In the genomic region with DNA sequence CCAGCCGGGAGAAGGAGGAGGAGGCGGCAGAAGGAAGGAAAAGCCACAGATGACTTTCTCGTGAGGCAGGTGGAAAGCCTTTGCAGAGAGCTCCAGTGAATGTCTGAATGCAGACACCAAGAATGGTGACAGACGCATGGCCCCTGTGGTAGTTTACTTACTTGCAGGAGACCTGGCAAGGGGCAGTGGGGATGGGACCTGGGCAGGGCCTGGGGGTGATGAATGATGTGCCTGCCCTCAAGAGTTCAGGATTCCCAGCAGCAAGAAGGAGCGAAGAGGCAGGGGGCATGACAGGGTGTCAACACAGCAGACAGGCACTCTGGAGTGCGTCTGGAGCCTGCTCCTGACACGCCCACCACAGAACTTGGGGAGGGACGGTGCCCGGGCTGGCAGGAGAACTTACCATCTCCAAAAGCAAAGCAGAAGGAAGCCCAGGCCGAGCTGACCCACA, we compare ENCODE assay signal across 21 cellular contexts.
DNase-seq lines count a peak whose midpoint lies in the region; ATAC-seq and TF ChIP-seq lines count a peak whose summit lies in the region.
"Had no signal": no experiment of that assay in that cellular context is flagged by ENCODE, and none has a peak within 500 bp of the region (broad histone marks: within the 10 kb centered on the region; RNA-seq: fewer than 3 reads in every experiment).

No MANE protein-coding gene starts in this region.

- no peaks in the 10 kb centered on the region for H3K36me3 ChIP-seq in osteoblast (ENCODE audit: insufficient read depth, low read length)

- H3K4me1 ChIP-seq in osteoblast (ENCODE audit: insufficient read depth, low read length): no peaks in the 10 kb centered on the region

- in situ Hi-C loops in GM13977 (cut with MboI; ENCODE audit: low pct_unique_long_range_greater_than_20kb, low sequenced_read_pairs, unreplicated experiment): no loop called here

- H3K27ac ChIP-seq in osteoblast (ENCODE audit: low read depth, low read length): no peak overlapping the region

- H3K9me3 ChIP-seq in osteoblast (ENCODE audit: low read depth, low read length): no peaks in the 10 kb centered on the region

- no peak for TF ChIP-seq CTCF in osteoblast (IDR thresholded peaks at IDR 0.05; ENCODE audit: extremely low read depth, low read depth, low read length)
- no peak for TF ChIP-seq CTCF in GM13977 (IDR thresholded peaks at IDR 0.05; ENCODE audit: extremely low read depth, insufficient read depth, missing control alignments)

- H3K4me2 ChIP-seq in osteoblast (ENCODE audit: insufficient read depth, low read length): no peak overlapping the region
- H3K4me2 ChIP-seq: GM23338 had no signal

- peak; percentile 51 for DNase-seq in cardiac septum (ENCODE audit: low spot score)
- no peak for DNase-seq in left cardiac atrium
- DNase-seq in islet precursor cell: peak; percentile 55
- DNase-seq in osteoblast (ENCODE audit: insufficient read length, low spot score, missing footprints): peak; percentile 51
- no peak for DNase-seq in GM13977 (ENCODE audit: low spot score)
- no peak for DNase-seq in HuH-7 (ENCODE audit: low spot score)
- DNase-seq in stimulated activated CD4-positive, alpha-beta T cell treated with anti-CD3 and anti-CD28 coated beads, Interleukin-12 subunit alpha, Interleukin-12 subunit beta, amount 100 ng/mL, for 4 hours: no peak
- DNase-seq: CD4-positive, CD25-positive, alpha-beta regulatory T cell; COR-L47; DND-41; KG1; NCI-H1092; NCI-H1436; NCI-H187 treated with DMSO at 0.1 percent for 48 hours; NCI-H2107; NCI-H446 treated with DMSO at 0.1 percent for 48 hours; NCI-H526 treated with DMSO at 0.1 percent for 48 hours; SHP77 had no signal

- intact Hi-C loops in cardiac septum (cut with DNase I): no loop called here
- intact Hi-C loops in left cardiac atrium (cut with DNase I): no loop called here

- H3K79me2 ChIP-seq in osteoblast (ENCODE audit: insufficient read depth, low read length): no peaks in the 10 kb centered on the region

- no peaks in the 10 kb centered on the region for H4K20me1 ChIP-seq in osteoblast (ENCODE audit: insufficient read depth, low read length)

- no peaks in the 10 kb centered on the region for H3K27me3 ChIP-seq in osteoblast (ENCODE audit: insufficient read depth, low read length)

- H2AFZ ChIP-seq in osteoblast (ENCODE audit: low read length): no peak overlapping the region
- H2AFZ ChIP-seq: GM23338 had no signal

- ATAC-seq in left cardiac atrium: no peak
- ATAC-seq: GM12878, HCT116 had no signal

- no peak overlapping the region for H3K4me3 ChIP-seq in osteoblast (ENCODE audit: insufficient read depth, low read length)
- H3K4me3 ChIP-seq: GM12878, GM23338 had no signal

Comparison
In these comparisons a context has a peak if more than half of its experiments do, and no peak if none do; other contexts are left out.
1. DNase-seq: peak in cardiac septum (single experiment), islet precursor cell (single experiment) and osteoblast (single experiment); none in left cardiac atrium (single experiment), GM13977 (single experiment), HuH-7 (single experiment) and stimulated activated CD4-positive, alpha-beta T cell treated with anti-CD3 and anti-CD28 coated beads, Interleukin-12 subunit alpha, Interleukin-12 subunit beta, amount 100 ng/mL, for 4 hours (single experiment).